ENCODE assay signal across 8 cellular contexts in the genomic region with DNA sequence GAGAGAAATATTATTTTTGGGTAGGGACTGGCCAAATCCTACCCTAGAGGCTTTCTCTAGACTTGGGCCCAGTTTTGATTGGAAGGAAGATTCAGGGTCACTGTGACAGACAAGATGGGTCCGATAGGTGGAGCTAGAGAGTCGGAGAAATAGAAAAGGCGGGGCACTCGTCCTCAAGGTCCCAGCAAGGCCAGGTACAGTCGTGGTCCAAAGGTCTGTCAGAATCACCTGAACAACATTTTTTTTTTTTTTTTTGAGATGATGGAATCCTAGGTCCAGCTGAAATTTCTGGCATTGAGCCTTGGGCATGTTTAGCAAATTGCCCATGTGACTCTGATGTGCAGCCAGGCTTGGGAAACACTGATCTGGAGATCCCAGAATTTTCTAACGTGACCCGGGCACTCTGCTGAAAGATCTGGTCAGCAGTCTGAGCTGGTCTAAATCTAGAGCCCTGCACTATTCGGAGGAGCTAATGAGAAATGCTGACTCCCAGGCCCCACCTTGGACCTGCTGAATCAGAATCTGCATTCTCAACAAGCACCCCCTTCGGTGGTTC. TPM values are rescaled to one million over a fixed set of nuclear protein-coding genes. Genes with fewer than 3 reads are reported as not detected.
A peak's percentile ranks its signal among the peaks of the same experiment; 100 is the strongest.
DNase-seq lines count a peak whose midpoint lies in the region; ATAC-seq and TF ChIP-seq lines count a peak whose summit lies in the region.

No MANE protein-coding gene starts in this region.

- intact Hi-C loops in OCI-LY7 (cut with micrococcal nuclease; ENCODE audit: unreplicated experiment) = loop anchor here (1.0 to 10.0 kb wide), 3 partner anchors 52 to 1312 kb away; no protein-coding TSS in a partner anchor

- CTCF ChIA-PET in OCI-LY7 (lab: Charles Lee; ENCODE audit: unreplicated experiment) = interaction anchor here (0.6 to 1.9 kb wide), 7 partner anchors 49 to 1136 kb away, joined by 3 to 6 read pairs (median 4); no protein-coding TSS in a partner anchor

- peak; percentile 70 for ATAC-seq in GM21526 (IDR thresholded peaks at IDR 0.05; ENCODE audit: low FRiP score, unreplicated experiment)

- H4K20me1 ChIP-seq in OCI-LY7 (ENCODE audit: insufficient read depth, low read length) = no peaks in the 10 kb centered on the region

- no peaks in the 10 kb centered on the region for H3K36me3 ChIP-seq in OCI-LY7 (ENCODE audit: insufficient read depth, low read length)
- no peaks in the 10 kb centered on the region for H3K36me3 ChIP-seq in tibial nerve

- H2AFZ ChIP-seq in OCI-LY7 (ENCODE audit: low read length) = no peak overlapping the region; the same call in 1 of the 2 replicates

- peaks cover 10% of the 10 kb centered on the region for H3K4me1 ChIP-seq in OCI-LY7 (ENCODE audit: insufficient read depth, low read length, poor library complexity, severe bottlenecking)
- peaks cover 0 to 43% (median 25%) of the 10 kb centered on the region in 4 donors for H3K4me1 ChIP-seq in tibial nerve

- TF ChIP-seq CTCF in OCI-LY7 (conservative IDR thresholded peaks at IDR 0.05; ENCODE audit: low read length) (peak; percentile 93), tibial nerve (IDR thresholded peaks at IDR 0.05) (peak; percentile 74 to 82 (median 81))

- TF ChIP-seq RAD21 in Ishikawa (IDR thresholded peaks at IDR 0.05; ENCODE audit: low read depth) = peak; percentile 83

- WGBS in tibial nerve, 2 donors = 18 to 19% methylated on average over 9 of the region's 9 CpGs

- TF ChIP-seq POLR2A in tibial nerve (IDR thresholded peaks at IDR 0.05) = no peak

- H3K9me3 ChIP-seq in OCI-LY7 (ENCODE audit: low read length) (no peaks in the 10 kb centered on the region), tibial nerve (no peaks in the 10 kb centered on the region)

- H3K27me3 ChIP-seq in tibial nerve = no peaks in the 10 kb centered on the region

- no TSS peak for BruUV-seq in OCI-LY7 (replicated peaks; lab: Mats Ljungman, UMichigan)

- H3K9me2 ChIP-seq in OCI-LY7 (ENCODE audit: insufficient read depth, low read length) = no peaks in the 10 kb centered on the region

- H3K79me2 ChIP-seq in OCI-LY7 (ENCODE audit: insufficient read depth, low read depth, low read length) = no peaks in the 10 kb centered on the region

- H3K27ac ChIP-seq in OCI-LY7 (ENCODE audit: low read depth, low read length, poor library complexity, severe bottlenecking) = no peak overlapping the region
- peak overlapping the region in 1 of 4 donors; percentile 64 for H3K27ac ChIP-seq in tibial nerve

- DNase-seq in DMS79 (lab: John Stamatoyannopoulos, UW) (peak; percentile 20), OCI-LY7 (ENCODE audit: low spot score) (peak; percentile 79), activated T-cell treated with anti-CD3 and anti-CD28 coated beads for 1 hour (ENCODE audit: low read depth) (peak; percentile 45), fibroblast of gingiva (ENCODE audit: low read depth) (peak; percentile 34), nucleus accumbens (lab: John Stamatoyannopoulos, UW) (peak in 30 of 56 donors; percentile 6 to 72 (median 32)), tibial nerve (ENCODE audit: low spot score in 2 of 2) (peak; percentile 44 to 91)

- H3K4me3 ChIP-seq in OCI-LY7 (ENCODE audit: low read depth, low read length, poor library complexity, severe bottlenecking) (no peak overlapping the region), tibial nerve (no peak overlapping the region)

- H3K4me2 ChIP-seq in OCI-LY7 (ENCODE audit: low read length) = no peak overlapping the region

- TF ChIP-seq EP300 in Ishikawa (IDR thresholded peaks at IDR 0.05; ENCODE audit: borderline replicate concordance) = no peak
- TF ChIP-seq EP300 in tibial nerve (IDR thresholded peaks at IDR 0.05) = peak in 1 of 2 donors; percentile 42

- POLR2A ChIA-PET in OCI-LY7 (lab: Charles Lee) = interaction anchor here (1.0 kb wide), 1 partner anchor 49 kb away, joined by 3 read pairs; no protein-coding TSS in a partner anchor

TF ChIP-seq in Ishikawa, 13 proteins besides CTCF, POLR2A, EP300 and RAD21:
- TF ChIP-seq TAF1 (IDR thresholded peaks at IDR 0.05; ENCODE audit: low read depth) (no peak), CEBPB (IDR thresholded peaks at IDR 0.05) (no peak), EGR1 (IDR thresholded peaks at IDR 0.05) (no peak), ZBTB7A (IDR thresholded peaks at IDR 0.05; ENCODE audit: low read depth) (no peak), TEAD4 (IDR thresholded peaks at IDR 0.05) (no peak), TCF12 (IDR thresholded peaks at IDR 0.05; ENCODE audit: low read depth) (no peak), FOXM1 (IDR thresholded peaks at IDR 0.05; ENCODE audit: borderline replicate concordance, low read depth) (no peak), CREB1 (IDR thresholded peaks at IDR 0.05; ENCODE audit: low read depth) (no peak), NFIC (IDR thresholded peaks at IDR 0.05) (no peak), YY1 (IDR thresholded peaks at IDR 0.05; ENCODE audit: low read depth) (no peak)
- TF ChIP-seq, protein P1, sequence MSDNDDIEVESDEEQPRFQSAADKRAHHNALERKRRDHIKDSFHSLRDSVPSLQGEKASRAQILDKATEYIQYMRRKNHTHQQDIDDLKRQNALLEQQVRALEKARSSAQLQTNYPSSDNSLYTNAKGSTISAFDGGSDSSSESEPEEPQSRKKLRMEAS (IDR thresholded peaks at IDR 0.05) = no peak; the same call in 1 of the 2 replicates
- TF ChIP-seq, protein P2, sequence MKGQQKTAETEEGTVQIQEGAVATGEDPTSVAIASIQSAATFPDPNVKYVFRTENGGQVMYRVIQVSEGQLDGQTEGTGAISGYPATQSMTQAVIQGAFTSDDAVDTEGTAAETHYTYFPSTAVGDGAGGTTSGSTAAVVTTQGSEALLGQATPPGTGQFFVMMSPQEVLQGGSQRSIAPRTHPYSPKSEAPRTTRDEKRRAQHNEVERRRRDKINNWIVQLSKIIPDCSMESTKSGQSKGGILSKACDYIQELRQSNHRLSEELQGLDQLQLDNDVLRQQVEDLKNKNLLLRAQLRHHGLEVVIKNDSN (IDR thresholded peaks at IDR 0.05) = no peak
- TF ChIP-seq, protein P3, sequence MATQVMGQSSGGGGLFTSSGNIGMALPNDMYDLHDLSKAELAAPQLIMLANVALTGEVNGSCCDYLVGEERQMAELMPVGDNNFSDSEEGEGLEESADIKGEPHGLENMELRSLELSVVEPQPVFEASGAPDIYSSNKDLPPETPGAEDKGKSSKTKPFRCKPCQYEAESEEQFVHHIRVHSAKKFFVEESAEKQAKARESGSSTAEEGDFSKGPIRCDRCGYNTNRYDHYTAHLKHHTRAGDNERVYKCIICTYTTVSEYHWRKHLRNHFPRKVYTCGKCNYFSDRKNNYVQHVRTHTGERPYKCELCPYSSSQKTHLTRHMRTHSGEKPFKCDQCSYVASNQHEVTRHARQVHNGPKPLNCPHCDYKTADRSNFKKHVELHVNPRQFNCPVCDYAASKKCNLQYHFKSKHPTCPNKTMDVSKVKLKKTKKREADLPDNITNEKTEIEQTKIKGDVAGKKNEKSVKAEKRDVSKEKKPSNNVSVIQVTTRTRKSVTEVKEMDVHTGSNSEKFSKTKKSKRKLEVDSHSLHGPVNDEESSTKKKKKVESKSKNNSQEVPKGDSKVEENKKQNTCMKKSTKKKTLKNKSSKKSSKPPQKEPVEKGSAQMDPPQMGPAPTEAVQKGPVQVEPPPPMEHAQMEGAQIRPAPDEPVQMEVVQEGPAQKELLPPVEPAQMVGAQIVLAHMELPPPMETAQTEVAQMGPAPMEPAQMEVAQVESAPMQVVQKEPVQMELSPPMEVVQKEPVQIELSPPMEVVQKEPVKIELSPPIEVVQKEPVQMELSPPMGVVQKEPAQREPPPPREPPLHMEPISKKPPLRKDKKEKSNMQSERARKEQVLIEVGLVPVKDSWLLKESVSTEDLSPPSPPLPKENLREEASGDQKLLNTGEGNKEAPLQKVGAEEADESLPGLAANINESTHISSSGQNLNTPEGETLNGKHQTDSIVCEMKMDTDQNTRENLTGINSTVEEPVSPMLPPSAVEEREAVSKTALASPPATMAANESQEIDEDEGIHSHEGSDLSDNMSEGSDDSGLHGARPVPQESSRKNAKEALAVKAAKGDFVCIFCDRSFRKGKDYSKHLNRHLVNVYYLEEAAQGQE (IDR thresholded peaks at IDR 0.05; ENCODE audit: low read depth) = no peak

RNA-seq across cellular contexts. Expression of a gene that starts 23.0 kb away (rescaled TPM):
- not detected in 2 replicates for total RNA-seq in OCI-LY7 (2014; rRNA removed; shearing (Covaris generic))
- total RNA-seq in OCI-LY7 (2022) (not detected in 2 replicates), tibial nerve (1 to 10 TPM in 2 of 4 donors, under 1 TPM in 1, not detected in 1; 0.87 to 4.2 (median 2.1) TPM)

RNA-seq across cellular contexts. Expression of a gene that starts 53.4 kb away (rescaled TPM):
- 46.6 and 56.9 TPM in 2 replicates for total RNA-seq in OCI-LY7 (2014; rRNA removed; shearing (Covaris generic))
- total RNA-seq in OCI-LY7 (2022) (65.6 and 70.2 TPM in 2 replicates), tibial nerve (100 to 1,000 TPM; 170 to 202 (median 172) TPM)

Comparison
In these comparisons a context has a peak if more than half of its experiments do, and no peak if none do; other contexts are left out.
1. DNase-seq: peak in every context shown above with its lines; median percentile 79 in OCI-LY7; 68 in tibial nerve; 45 in activated T-cell treated with anti-CD3 and anti-CD28 coated beads for 1 hour; 34 in fibroblast of gingiva; 32 in nucleus accumbens; 20 in DMS79.